27 cellular contexts compared by ENCODE assay signal in the genomic region with DNA sequence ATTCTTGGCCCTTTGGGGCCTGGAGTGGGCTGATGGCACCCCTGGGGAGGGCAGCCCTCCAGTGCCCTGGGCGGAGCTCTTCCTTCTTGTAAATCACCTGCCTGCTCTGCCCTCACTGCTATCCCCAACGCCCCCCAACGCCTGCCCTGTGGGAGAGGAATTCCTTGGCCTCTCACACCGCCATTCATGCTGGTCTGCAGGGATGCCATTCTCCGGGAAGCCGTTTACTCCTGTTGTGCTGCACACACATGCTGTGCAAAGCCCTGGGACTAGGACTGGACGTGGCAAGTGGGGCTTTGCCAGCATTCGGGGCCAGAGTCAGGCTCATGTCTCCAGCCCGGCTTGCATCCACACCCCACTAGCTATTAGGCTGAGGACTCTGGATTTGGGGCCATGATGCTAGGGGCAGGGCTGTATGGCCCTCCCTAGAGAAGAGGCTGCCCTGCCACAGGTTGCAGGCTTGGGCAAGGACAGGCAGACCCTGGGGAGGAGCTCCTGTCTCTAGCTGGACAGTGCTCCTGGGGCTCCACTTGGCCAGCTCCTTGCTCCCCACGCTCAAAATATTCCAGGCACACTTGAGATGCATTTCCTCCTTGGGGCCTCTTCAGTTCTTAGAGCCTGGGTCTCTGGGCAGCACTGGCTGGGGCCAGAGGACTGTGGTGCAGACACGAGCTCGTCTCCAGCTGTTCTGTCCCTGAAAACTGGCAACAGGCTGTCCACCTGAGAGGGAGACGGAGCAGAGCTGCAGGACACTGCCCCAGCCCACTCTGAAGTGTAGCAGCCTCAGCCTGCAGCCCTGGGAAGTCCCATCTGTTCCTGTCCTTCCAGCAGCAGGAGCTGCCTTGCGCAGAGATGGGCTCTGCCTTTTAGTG.
DNase-seq lines count a peak whose midpoint lies in the region; ATAC-seq, FAIRE-seq and TF ChIP-seq lines count a peak whose summit lies in the region.
"Had no signal": no experiment of that assay in that cellular context is flagged by ENCODE, and none has a peak within 500 bp of the region (broad histone marks: within the 10 kb centered on the region; RNA-seq: fewer than 3 reads in every experiment).

No MANE protein-coding gene starts in this region.

- H3K27me3 Mint-ChIP-seq in H9 (ENCODE audit: low read depth) (no peaks in the 10 kb centered on the region), osteocyte (ENCODE audit: unreplicated experiment) (no peaks in the 10 kb centered on the region)

- no peak overlapping the region for H3K27ac ChIP-seq in H9 (ENCODE audit: insufficient read length, low read depth, low read length)
- H3K27ac ChIP-seq: adrenal gland, esophagus squamous epithelium, KMS-11, Peyer's patch, thoracic aorta had no signal

- no peak for ATAC-seq in HG02610 (IDR thresholded peaks at IDR 0.05; ENCODE audit: unreplicated experiment)
- ATAC-seq: activated CD4-positive, CD25-positive, alpha-beta regulatory T cell treated with anti-CD3 and anti-CD28 coated beads, Interleukin-2, amount 50 U/mL, for 24 hours; activated CD8-positive, alpha-beta T cell treated with anti-CD3 and anti-CD28 coated beads for 36 hours; activated T-cell treated with anti-CD3 and anti-CD28 coated beads, Interleukin-2, amount 50 U/mL, for 4 hours; effector memory CD8-positive, alpha-beta T cell; stimulated activated naive B cell treated with anti-CD40 and anti-IgM and Interleukin-4, amounts not matched to agents 10 μg/mL and 1 μg/mL and 100 μg/mL, for 72 hours; T-cell had no signal

- TF ChIP-seq CTCF in H9 (conservative IDR thresholded peaks at IDR 0.05) (no peak), osteocyte (IDR thresholded peaks at IDR 0.05) (no peak)

- no peak overlapping the region for H2BK20ac ChIP-seq in H9 (ENCODE audit: low read depth, low read length, poor library complexity, severe bottlenecking)

- no peak overlapping the region for H4K8ac ChIP-seq in H9 (replicated peaks; ENCODE audit: insufficient read length, low read depth, low read length)

- H3K4me2 ChIP-seq in H9 (ENCODE audit: insufficient read depth, insufficient read length, low read length), result no peak overlapping the region
- H3K4me2 ChIP-seq: KMS-11 had no signal

- H3K27ac Mint-ChIP-seq in H9 (no peak overlapping the region; a peak in 1 of 7 replicates), osteocyte (ENCODE audit: unreplicated experiment) (no peak overlapping the region)
- H3K27ac Mint-ChIP-seq: activated CD8-positive, alpha-beta T cell treated with anti-CD3 and anti-CD28 coated beads for 36 hours; CD4-positive, alpha-beta T cell; effector memory CD8-positive, alpha-beta T cell; stimulated activated naive B cell treated with anti-CD40 and anti-IgM and Interleukin-4, amounts not matched to agents 10 μg/mL and 1 μg/mL and 100 μg/mL, for 72 hours; T-cell had no signal

- no peak overlapping the region for H2AK5ac ChIP-seq in H9 (ENCODE audit: insufficient read length, low read length)

- no peak overlapping the region for H3K9ac ChIP-seq in H9 (ENCODE audit: extremely low read depth, insufficient read length, low read length)
- H3K9ac ChIP-seq: KMS-11 had no signal

- H3K4ac ChIP-seq in H9 (ENCODE audit: low read depth, low read length), result no peak overlapping the region

- H4K20me1 ChIP-seq in H9 (ENCODE audit: control insufficient read depth, insufficient read depth, insufficient read length), result no peaks in the 10 kb centered on the region

- no peak overlapping the region for H2AFZ ChIP-seq in H9 (ENCODE audit: low read length)

- no CpG with 5 or more reads among the region's 14 CpGs for WGBS in H9 (ENCODE audit: extremely low coverage, insufficient read length, low lambda C conversion rate)

- H3K27me3 ChIP-seq in H9 (ENCODE audit: insufficient read depth, low read length), result no peaks in the 10 kb centered on the region
- H3K27me3 ChIP-seq: adrenal gland, Peyer's patch had no signal

- H3K18ac ChIP-seq in H9 (ENCODE audit: insufficient read length, low read depth, low read length), result no peak overlapping the region

- H3K36me3 Mint-ChIP-seq in H9 (ENCODE audit: insufficient read depth in 1 of 3, low read depth in 3 of 3) (peaks cover 0 to 4% (median 2%) of the 10 kb centered on the region in 3 experiments; a peak in 4 of 7 replicates), osteocyte (ENCODE audit: unreplicated experiment) (no peaks in the 10 kb centered on the region)
- H3K36me3 Mint-ChIP-seq: stimulated activated naive B cell treated with anti-CD40 and anti-IgM and Interleukin-4, amounts not matched to agents 10 μg/mL and 1 μg/mL and 100 μg/mL, for 72 hours; T-cell had no signal

- H3K9me3 Mint-ChIP-seq in H9, result peaks cover 2 to 28% of the 10 kb centered on the region in 2 experiments; a peak in 4 of 5 replicates
- peaks cover 4% of the 10 kb centered on the region for H3K9me3 Mint-ChIP-seq in osteocyte (ENCODE audit: unreplicated experiment)
- H3K9me3 Mint-ChIP-seq: activated CD8-positive, alpha-beta T cell treated with anti-CD3 and anti-CD28 coated beads for 36 hours; activated T-cell treated with anti-CD3 and anti-CD28 coated beads, Interleukin-2, amount 50 U/mL, for 4 hours; CD4-positive, alpha-beta T cell; effector memory CD8-positive, alpha-beta T cell; T-cell had no signal

- H3K56ac ChIP-seq in H9 (ENCODE audit: insufficient read length, low read depth, low read length), result no peak overlapping the region

- no peaks in the 10 kb centered on the region for H3K23me2 ChIP-seq in H9 (ENCODE audit: insufficient read length, low read depth, low read length, poor library complexity, severe bottlenecking)

- no peak overlapping the region for H2BK120ac ChIP-seq in H9 (ENCODE audit: low read depth, low read length, poor library complexity, severe bottlenecking)

- no peaks in the 10 kb centered on the region for H3K79me2 ChIP-seq in H9 (ENCODE audit: insufficient read depth, low read length)

- in situ Hi-C loops in G401 (cut with HindIII; ENCODE audit: low sequenced_read_pairs), result no loop called here

- H3K14ac ChIP-seq in H9 (ENCODE audit: insufficient read depth, low read length), result no peak overlapping the region

- H3K79me1 ChIP-seq in H9 (ENCODE audit: insufficient read depth, low read depth, low read length, poor library complexity, severe bottlenecking), result no peaks in the 10 kb centered on the region

- H2BK5ac ChIP-seq in H9 (ENCODE audit: insufficient read length, low read length), result no peak overlapping the region

- no peak overlapping the region for H2BK12ac ChIP-seq in H9 (ENCODE audit: insufficient read length, low read depth, low read length)

- DNase-seq in G401 (ENCODE audit: low spot score) (peak; percentile 29), H9 (peak; percentile 24), frontal cortex (ENCODE audit: low spot score in 2 of 2) (peak; percentile 3 to 13), osteocyte (ENCODE audit: extremely low spot score, unreplicated experiment) (peak; percentile 79), SIG-M5 (lab: John Stamatoyannopoulos, UW) (no peak), DMS79 (lab: John Stamatoyannopoulos, UW) (no peak)
- DNase-seq: activated CD8-positive, alpha-beta T cell treated with anti-CD3 and anti-CD28 coated beads for 36 hours; activated naive CD4-positive, alpha-beta T cell treated with Interleukin-2 at 50 U/mL for 16 hours; activated T-cell treated with anti-CD3 and anti-CD28 coated beads, Interleukin-2, amount 50 U/mL, for 4 hours; effector memory CD8-positive, alpha-beta T cell; esophagus squamous epithelium; NCI-H1436 treated with DMSO at 0.1 percent for 48 hours; NCI-H2171; NCI-H526; occipital lobe; retina; stimulated activated CD4-positive, alpha-beta T cell treated with anti-CD3 and anti-CD28 coated beads, Interleukin-2, amount 100 ng/mL, for 48 hours; stimulated activated naive B cell treated with anti-CD40 and anti-IgM and Interleukin-4, amounts not matched to agents 10 μg/mL and 1 μg/mL and 100 μg/mL, for 72 hours; T-cell had no signal

- H3K9me3 ChIP-seq in H9 (ENCODE audit: control insufficient read depth, low read depth, low read length), result no peaks in the 10 kb centered on the region
- H3K9me3 ChIP-seq: adrenal gland, esophagus squamous epithelium, Peyer's patch, thoracic aorta had no signal

- H3K23ac ChIP-seq in H9 (ENCODE audit: insufficient read length, low read depth, low read length), result no peak overlapping the region

- FAIRE-seq in frontal cortex (lab: Jason Lieb, UNC), result no peak
- FAIRE-seq: colon had no signal

- no peaks in the 10 kb centered on the region for H3K4me1 ChIP-seq in H9 (ENCODE audit: insufficient read depth, low read length)
- H3K4me1 ChIP-seq: adrenal gland, esophagus squamous epithelium, Peyer's patch had no signal

- H3K4me1 Mint-ChIP-seq in H9 (peaks cover 5 to 6% of the 10 kb centered on the region in 2 experiments; a peak in 3 of 4 replicates), osteocyte (ENCODE audit: unreplicated experiment) (no peaks in the 10 kb centered on the region)
- H3K4me1 Mint-ChIP-seq: stimulated activated naive B cell treated with anti-CD40 and anti-IgM and Interleukin-4, amounts not matched to agents 10 μg/mL and 1 μg/mL and 100 μg/mL, for 72 hours; T-cell had no signal

- H3K4me3 Mint-ChIP-seq in H9 (no peak overlapping the region), osteocyte (ENCODE audit: unreplicated experiment) (no peak overlapping the region)
- H3K4me3 Mint-ChIP-seq: activated CD8-positive, alpha-beta T cell treated with anti-CD3 and anti-CD28 coated beads for 36 hours; activated T-cell treated with anti-CD3 and anti-CD28 coated beads, Interleukin-2, amount 50 U/mL, for 4 hours; CD4-positive, alpha-beta T cell; effector memory CD8-positive, alpha-beta T cell; stimulated activated naive B cell treated with anti-CD40 and anti-IgM and Interleukin-4, amounts not matched to agents 10 μg/mL and 1 μg/mL and 100 μg/mL, for 72 hours; T-cell had no signal

- H2BK15ac ChIP-seq in H9 (ENCODE audit: low read depth, low read length), result no peak overlapping the region

- no peak overlapping the region for H4K5ac ChIP-seq in H9 (ENCODE audit: insufficient read length, low read depth, low read length)

- H3T11ph ChIP-seq in H9 (ENCODE audit: low read length), result no peak overlapping the region

- H4K91ac ChIP-seq in H9 (ENCODE audit: insufficient read length, low read depth, low read length), result no peak overlapping the region

Comparison
In these comparisons a context has a peak if more than half of its experiments do, and no peak if none do; other contexts are left out.
1. DNase-seq: peak in G401 (single experiment), H9 (single experiment), frontal cortex (2 of 2) and osteocyte (single experiment); none in SIG-M5 (single experiment) and DMS79 (single experiment).